In genomic region chr11:7833527-7833926, GRCh38 we compare ENCODE assay signal across 1 cellular context.
TF ChIP-seq lines count a peak whose summit lies in the region.

No MANE protein-coding gene starts in this region.

TF ChIP-seq in GM23338, 12 proteins besides CTCF, POLR2A, EP300 and RAD21 (continued from another document):
- TF ChIP-seq, protein P1, sequence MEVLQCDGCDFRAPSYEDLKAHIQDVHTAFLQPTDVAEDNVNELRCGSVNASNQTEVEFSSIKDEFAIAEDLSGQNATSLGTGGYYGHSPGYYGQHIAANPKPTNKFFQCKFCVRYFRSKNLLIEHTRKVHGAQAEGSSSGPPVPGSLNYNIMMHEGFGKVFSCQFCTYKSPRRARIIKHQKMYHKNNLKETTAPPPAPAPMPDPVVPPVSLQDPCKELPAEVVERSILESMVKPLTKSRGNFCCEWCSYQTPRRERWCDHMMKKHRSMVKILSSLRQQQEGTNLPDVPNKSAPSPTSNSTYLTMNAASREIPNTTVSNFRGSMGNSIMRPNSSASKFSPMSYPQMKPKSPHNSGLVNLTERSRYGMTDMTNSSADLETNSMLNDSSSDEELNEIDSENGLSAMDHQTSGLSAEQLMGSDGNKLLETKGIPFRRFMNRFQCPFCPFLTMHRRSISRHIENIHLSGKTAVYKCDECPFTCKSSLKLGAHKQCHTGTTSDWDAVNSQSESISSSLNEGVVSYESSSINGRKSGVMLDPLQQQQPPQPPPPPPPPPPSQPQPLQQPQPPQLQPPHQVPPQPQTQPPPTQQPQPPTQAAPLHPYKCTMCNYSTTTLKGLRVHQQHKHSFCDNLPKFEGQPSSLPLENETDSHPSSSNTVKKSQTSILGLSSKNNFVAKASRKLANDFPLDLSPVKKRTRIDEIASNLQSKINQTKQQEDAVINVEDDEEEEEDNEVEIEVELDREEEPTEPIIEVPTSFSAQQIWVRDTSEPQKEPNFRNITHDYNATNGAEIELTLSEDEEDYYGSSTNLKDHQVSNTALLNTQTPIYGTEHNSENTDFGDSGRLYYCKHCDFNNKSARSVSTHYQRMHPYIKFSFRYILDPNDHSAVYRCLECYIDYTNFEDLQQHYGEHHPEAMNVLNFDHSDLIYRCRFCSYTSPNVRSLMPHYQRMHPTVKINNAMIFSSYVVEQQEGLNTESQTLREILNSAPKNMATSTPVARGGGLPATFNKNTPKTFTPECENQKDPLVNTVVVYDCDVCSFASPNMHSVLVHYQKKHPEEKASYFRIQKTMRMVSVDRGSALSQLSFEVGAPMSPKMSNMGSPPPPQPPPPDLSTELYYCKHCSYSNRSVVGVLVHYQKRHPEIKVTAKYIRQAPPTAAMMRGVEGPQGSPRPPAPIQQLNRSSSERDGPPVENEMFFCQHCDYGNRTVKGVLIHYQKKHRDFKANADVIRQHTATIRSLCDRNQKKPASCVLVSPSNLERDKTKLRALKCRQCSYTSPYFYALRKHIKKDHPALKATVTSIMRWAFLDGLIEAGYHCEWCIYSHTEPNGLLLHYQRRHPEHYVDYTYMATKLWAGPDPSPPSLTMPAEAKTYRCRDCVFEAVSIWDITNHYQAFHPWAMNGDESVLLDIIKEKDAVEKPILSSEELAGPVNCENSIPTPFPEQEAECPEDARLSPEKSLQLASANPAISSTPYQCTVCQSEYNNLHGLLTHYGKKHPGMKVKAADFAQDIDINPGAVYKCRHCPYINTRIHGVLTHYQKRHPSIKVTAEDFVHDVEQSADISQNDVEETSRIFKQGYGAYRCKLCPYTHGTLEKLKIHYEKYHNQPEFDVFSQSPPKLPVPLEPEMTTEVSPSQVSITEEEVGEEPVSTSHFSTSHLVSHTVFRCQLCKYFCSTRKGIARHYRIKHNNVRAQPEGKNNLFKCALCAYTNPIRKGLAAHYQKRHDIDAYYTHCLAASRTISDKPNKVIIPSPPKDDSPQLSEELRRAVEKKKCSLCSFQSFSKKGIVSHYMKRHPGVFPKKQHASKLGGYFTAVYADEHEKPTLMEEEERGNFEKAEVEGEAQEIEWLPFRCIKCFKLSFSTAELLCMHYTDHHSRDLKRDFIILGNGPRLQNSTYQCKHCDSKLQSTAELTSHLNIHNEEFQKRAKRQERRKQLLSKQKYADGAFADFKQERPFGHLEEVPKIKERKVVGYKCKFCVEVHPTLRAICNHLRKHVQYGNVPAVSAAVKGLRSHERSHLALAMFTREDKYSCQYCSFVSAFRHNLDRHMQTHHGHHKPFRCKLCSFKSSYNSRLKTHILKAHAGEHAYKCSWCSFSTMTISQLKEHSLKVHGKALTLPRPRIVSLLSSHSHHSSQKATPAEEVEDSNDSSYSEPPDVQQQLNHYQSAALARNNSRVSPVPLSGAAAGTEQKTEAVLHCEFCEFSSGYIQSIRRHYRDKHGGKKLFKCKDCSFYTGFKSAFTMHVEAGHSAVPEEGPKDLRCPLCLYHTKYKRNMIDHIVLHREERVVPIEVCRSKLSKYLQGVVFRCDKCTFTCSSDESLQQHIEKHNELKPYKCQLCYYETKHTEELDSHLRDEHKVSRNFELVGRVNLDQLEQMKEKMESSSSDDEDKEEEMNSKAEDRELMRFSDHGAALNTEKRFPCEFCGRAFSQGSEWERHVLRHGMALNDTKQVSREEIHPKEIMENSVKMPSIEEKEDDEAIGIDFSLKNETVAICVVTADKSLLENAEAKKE (CRISPR knock-in tag; IDR thresholded peaks at IDR 0.05), result peak; percentile 20; the same call in 1 of the 2 replicates
